1 cellular context compared by ENCODE assay signal in the genomic region with DNA sequence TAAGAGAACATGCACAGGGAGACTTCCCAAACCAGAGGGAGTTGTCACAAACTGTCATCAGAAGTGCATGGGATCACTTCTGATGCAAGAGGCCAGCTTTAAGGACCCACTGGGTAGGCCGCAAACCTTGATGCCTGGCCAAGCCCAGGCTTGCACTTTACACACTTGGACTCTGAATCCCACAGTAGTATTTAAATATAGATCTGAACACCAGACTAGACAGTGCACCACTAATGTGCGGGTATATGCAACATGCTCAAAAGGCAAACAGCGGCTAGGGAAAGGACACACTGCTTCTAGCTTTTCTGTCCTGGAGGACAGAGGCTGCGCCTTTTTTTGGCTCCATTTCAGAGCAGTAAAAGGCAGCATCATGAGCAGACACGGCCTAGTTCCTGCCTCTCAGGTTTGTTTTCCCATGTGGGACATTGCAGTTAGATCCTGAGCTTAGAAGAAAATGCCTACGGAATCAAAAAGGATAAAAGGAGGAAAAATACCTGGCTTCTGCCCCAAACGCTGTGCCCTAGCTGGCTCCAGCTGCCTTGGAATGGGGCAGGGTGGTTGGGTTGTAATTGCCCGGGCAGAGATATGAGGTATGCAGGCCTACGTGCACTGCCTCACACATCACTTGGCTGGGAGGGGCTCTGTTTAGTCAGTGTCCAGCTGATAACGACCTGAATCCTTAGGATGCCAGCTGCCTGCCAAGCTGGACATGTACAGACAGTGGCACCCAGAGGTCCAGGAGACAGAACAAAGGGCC.
TF ChIP-seq lines count a peak whose summit lies in the region.

No MANE protein-coding gene starts in this region.

TF ChIP-seq in HepG2, 621 proteins besides CTCF, POLR2A, EP300 and RAD21 (continued from another document):
- TF ChIP-seq, protein P1, sequence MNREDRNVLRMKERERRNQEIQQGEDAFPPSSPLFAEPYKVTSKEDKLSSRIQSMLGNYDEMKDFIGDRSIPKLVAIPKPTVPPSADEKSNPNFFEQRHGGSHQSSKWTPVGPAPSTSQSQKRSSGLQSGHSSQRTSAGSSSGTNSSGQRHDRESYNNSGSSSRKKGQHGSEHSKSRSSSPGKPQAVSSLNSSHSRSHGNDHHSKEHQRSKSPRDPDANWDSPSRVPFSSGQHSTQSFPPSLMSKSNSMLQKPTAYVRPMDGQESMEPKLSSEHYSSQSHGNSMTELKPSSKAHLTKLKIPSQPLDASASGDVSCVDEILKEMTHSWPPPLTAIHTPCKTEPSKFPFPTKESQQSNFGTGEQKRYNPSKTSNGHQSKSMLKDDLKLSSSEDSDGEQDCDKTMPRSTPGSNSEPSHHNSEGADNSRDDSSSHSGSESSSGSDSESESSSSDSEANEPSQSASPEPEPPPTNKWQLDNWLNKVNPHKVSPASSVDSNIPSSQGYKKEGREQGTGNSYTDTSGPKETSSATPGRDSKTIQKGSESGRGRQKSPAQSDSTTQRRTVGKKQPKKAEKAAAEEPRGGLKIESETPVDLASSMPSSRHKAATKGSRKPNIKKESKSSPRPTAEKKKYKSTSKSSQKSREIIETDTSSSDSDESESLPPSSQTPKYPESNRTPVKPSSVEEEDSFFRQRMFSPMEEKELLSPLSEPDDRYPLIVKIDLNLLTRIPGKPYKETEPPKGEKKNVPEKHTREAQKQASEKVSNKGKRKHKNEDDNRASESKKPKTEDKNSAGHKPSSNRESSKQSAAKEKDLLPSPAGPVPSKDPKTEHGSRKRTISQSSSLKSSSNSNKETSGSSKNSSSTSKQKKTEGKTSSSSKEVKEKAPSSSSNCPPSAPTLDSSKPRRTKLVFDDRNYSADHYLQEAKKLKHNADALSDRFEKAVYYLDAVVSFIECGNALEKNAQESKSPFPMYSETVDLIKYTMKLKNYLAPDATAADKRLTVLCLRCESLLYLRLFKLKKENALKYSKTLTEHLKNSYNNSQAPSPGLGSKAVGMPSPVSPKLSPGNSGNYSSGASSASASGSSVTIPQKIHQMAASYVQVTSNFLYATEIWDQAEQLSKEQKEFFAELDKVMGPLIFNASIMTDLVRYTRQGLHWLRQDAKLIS (CRISPR knock-in tag; IDR thresholded peaks at IDR 0.05): no peak
- TF ChIP-seq ZHX2 (IDR thresholded peaks at IDR 0.05; ENCODE audit: low read depth): peak; percentile 84
- no peak for TF ChIP-seq ZHX2 (CRISPR knock-in tag; IDR thresholded peaks at IDR 0.05; ENCODE audit: borderline replicate concordance)
- TF ChIP-seq ZNF275 (CRISPR knock-in tag; IDR thresholded peaks at IDR 0.05; ENCODE audit: borderline replicate concordance): peak; percentile 96
- TF ChIP-seq, protein P2, sequence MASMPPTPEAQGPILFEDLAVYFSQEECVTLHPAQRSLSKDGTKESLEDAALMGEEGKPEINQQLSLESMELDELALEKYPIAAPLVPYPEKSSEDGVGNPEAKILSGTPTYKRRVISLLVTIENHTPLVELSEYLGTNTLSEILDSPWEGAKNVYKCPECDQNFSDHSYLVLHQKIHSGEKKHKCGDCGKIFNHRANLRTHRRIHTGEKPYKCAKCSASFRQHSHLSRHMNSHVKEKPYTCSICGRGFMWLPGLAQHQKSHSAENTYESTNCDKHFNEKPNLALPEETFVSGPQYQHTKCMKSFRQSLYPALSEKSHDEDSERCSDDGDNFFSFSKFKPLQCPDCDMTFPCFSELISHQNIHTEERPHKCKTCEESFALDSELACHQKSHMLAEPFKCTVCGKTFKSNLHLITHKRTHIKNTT (CRISPR knock-in tag; IDR thresholded peaks at IDR 0.05): no peak
- peak; percentile 86; the same call in 1 of the 2 replicates for TF ChIP-seq SP140L (CRISPR knock-in tag; IDR thresholded peaks at IDR 0.05; ENCODE audit: borderline replicate concordance)
- TF ChIP-seq ZNF335 (CRISPR knock-in tag; IDR thresholded peaks at IDR 0.05): peak; percentile 81
- TF ChIP-seq NR1H2 (CRISPR knock-in tag; IDR thresholded peaks at IDR 0.05; ENCODE audit: borderline replicate concordance, low read depth): 0 out of 2 replicates have a peak, but pooled peaks have one; percentile 37
- no peak for TF ChIP-seq ATF7-NPFF (CRISPR knock-in tag; IDR thresholded peaks at IDR 0.05; ENCODE audit: low read depth)
- TF ChIP-seq HDAC1 (CRISPR knock-in tag; IDR thresholded peaks at IDR 0.05): peak; percentile 91
- TF ChIP-seq NCOA1 (CRISPR knock-in tag; IDR thresholded peaks at IDR 0.05): peak; percentile 97
- peak; percentile 53 for TF ChIP-seq ZNF780A (CRISPR knock-in tag; IDR thresholded peaks at IDR 0.05)
- TF ChIP-seq HES4 (CRISPR knock-in tag; IDR thresholded peaks at IDR 0.05; ENCODE audit: borderline replicate concordance): no peak
- no peak for TF ChIP-seq ZBTB10 (CRISPR knock-in tag; IDR thresholded peaks at IDR 0.05; ENCODE audit: borderline replicate concordance)
- TF ChIP-seq SUZ12 (IDR thresholded peaks at IDR 0.05; ENCODE audit: low read depth, low read length): no peak
- TF ChIP-seq ZNF282 (IDR thresholded peaks at IDR 0.05; ENCODE audit: partially characterized antibody): no peak
- no peak for TF ChIP-seq CCAR2 (optimal IDR thresholded peaks at IDR 0.05; ENCODE audit: low read depth, low read length)
- TF ChIP-seq, protein P3, sequence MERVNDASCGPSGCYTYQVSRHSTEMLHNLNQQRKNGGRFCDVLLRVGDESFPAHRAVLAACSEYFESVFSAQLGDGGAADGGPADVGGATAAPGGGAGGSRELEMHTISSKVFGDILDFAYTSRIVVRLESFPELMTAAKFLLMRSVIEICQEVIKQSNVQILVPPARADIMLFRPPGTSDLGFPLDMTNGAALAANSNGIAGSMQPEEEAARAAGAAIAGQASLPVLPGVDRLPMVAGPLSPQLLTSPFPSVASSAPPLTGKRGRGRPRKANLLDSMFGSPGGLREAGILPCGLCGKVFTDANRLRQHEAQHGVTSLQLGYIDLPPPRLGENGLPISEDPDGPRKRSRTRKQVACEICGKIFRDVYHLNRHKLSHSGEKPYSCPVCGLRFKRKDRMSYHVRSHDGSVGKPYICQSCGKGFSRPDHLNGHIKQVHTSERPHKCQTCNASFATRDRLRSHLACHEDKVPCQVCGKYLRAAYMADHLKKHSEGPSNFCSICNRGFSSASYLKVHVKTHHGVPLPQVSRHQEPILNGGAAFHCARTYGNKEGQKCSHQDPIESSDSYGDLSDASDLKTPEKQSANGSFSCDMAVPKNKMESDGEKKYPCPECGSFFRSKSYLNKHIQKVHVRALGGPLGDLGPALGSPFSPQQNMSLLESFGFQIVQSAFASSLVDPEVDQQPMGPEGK (CRISPR knock-in tag; IDR thresholded peaks at IDR 0.05): peak; percentile 72
